1 cellular context compared by ENCODE assay signal in the genomic region with DNA sequence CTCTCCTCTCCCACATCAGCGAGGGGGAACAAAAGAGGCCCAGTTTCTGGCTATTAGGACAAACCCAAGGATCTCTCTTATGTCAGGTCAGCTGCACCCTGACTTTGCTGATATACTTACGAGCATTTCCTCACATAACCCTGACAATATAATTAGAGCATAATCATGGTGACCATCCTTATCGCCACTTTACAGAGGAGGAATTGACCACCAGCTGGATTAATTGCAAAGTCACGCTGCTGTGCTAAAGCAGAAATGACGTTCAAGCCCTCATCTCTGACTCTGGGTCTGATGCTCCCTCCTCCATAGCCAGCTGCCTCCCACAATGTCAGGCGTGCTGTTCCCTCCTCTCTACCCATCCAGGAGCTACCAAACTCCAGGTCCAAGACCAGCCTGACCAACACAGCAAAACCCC.
A peak's percentile ranks its signal among the peaks of the same experiment; 100 is the strongest.
TF ChIP-seq lines count a peak whose summit lies in the region.

No MANE protein-coding gene starts in this region.

TF ChIP-seq in K562, 482 proteins besides CTCF, POLR2A, EP300 and RAD21 (continued from another document and continues in another):
- TF ChIP-seq ZNF212 (CRISPR knock-in tag; IDR thresholded peaks at IDR 0.05) (no peak), FIP1L1 (IDR thresholded peaks at IDR 0.05; ENCODE audit: low read depth, low read length, poor library complexity, severe bottlenecking) (no peak), POU5F1 (IDR thresholded peaks at IDR 0.05; ENCODE audit: borderline replicate concordance, low read depth, low read length, partially characterized antibody) (no peak), ZNF778 (CRISPR knock-in tag; IDR thresholded peaks at IDR 0.05) (no peak), ZNF398 (CRISPR knock-in tag; IDR thresholded peaks at IDR 0.05) (no peak), POLR2AphosphoS5 (IDR thresholded peaks at IDR 0.05; ENCODE audit: control insufficient read depth, insufficient read depth, low read depth, low read length) (peak; percentile 74), CEBPB (tag; IDR thresholded peaks at IDR 0.05) (no peak), SIRT6 (IDR thresholded peaks at IDR 0.05; ENCODE audit: low read depth, low read length) (no peak), ZNF644 (tag; IDR thresholded peaks at IDR 0.05; ENCODE audit: low read depth) (no peak), JUND (IDR thresholded peaks at IDR 0.05; ENCODE audit: borderline replicate concordance, low read depth, low read length) (peak; percentile 77), JUND (tag; IDR thresholded peaks at IDR 0.05; ENCODE audit: borderline replicate concordance, low read depth, low read length) (peak; percentile 68; the same call in 1 of the 3 replicates), KLF1 (tag; IDR thresholded peaks at IDR 0.05) (no peak), ATF2 (CRISPR knock-in tag; IDR thresholded peaks at IDR 0.05) (no peak), ZC3H11A (IDR thresholded peaks at IDR 0.05; ENCODE audit: low read depth, low read length) (no peak), CBX8 (IDR thresholded peaks at IDR 0.05; ENCODE audit: borderline replicate concordance, extremely low read depth, low read depth, low read length, poor library complexity, severe bottlenecking) (no peak), DPF2 (IDR thresholded peaks at IDR 0.05) (peak; percentile 92), CBFB (CRISPR knock-in tag; IDR thresholded peaks at IDR 0.05) (no peak), TSHZ1 (CRISPR knock-in tag; IDR thresholded peaks at IDR 0.05) (no peak), SETDB1 (IDR thresholded peaks at IDR 0.05; ENCODE audit: low read length) (no peak), ZSCAN32 (CRISPR knock-in tag; IDR thresholded peaks at IDR 0.05) (no peak), MTA2 (IDR thresholded peaks at IDR 0.05; ENCODE audit: low read depth) (peak; percentile 80), CBFA2T2 (conservative IDR thresholded peaks at IDR 0.05) (peak; percentile 93), PYGO2 (tag; IDR thresholded peaks at IDR 0.05) (no peak; the same call in 1 of the 2 replicates), PURB (CRISPR knock-in tag; IDR thresholded peaks at IDR 0.05; ENCODE audit: low read depth) (no peak), CEBPG (CRISPR knock-in tag; IDR thresholded peaks at IDR 0.05) (no peak), CEBPG (tag; conservative IDR thresholded peaks at IDR 0.05 in 1 of 2, IDR thresholded peaks at IDR 0.05 in 1 of 2) (no peak), BRD4 (IDR thresholded peaks at IDR 0.05) (no peak), HDAC3 (IDR thresholded peaks at IDR 0.05; ENCODE audit: borderline replicate concordance, partially characterized antibody) (peak; percentile 88), NR2C2 (CRISPR knock-in tag; IDR thresholded peaks at IDR 0.05) (0 out of 2 replicates have a peak, but pooled peaks have one; percentile 20), NR2C2 (tag; IDR thresholded peaks at IDR 0.05) (peak; percentile 56), ZNF347 (CRISPR knock-in tag; IDR thresholded peaks at IDR 0.05; ENCODE audit: low read depth) (no peak), ZNF274 (IDR thresholded peaks at IDR 0.05; ENCODE audit: borderline replicate concordance, low read depth, low read length) (no peak), THRAP3 (IDR thresholded peaks at IDR 0.05; ENCODE audit: borderline replicate concordance) (no peak), CBX5 (IDR thresholded peaks at IDR 0.05; ENCODE audit: borderline replicate concordance, low read depth) (no peak), SRSF7 (optimal IDR thresholded peaks at IDR 0.05; ENCODE audit: low read depth, low read length) (no peak), NFE2 (IDR thresholded peaks at IDR 0.05; ENCODE audit: low read depth) (peak; percentile 99), PHF21A (IDR thresholded peaks at IDR 0.05; ENCODE audit: borderline replicate concordance, low read depth) (no peak), NCOA4 (IDR thresholded peaks at IDR 0.05; ENCODE audit: partially characterized antibody) (no peak), OTX1 (CRISPR knock-in tag; IDR thresholded peaks at IDR 0.05) (no peak), ZNF165 (CRISPR knock-in tag; IDR thresholded peaks at IDR 0.05; ENCODE audit: borderline replicate concordance) (no peak), SAFB (IDR thresholded peaks at IDR 0.05; ENCODE audit: borderline replicate concordance, low read depth, low read length) (no peak), POLR2G (IDR thresholded peaks at IDR 0.05; ENCODE audit: low read depth, low read length) (no peak), HCFC1 (IDR thresholded peaks at IDR 0.05; ENCODE audit: low read depth, low read length) (no peak), MECOM (CRISPR knock-in tag; IDR thresholded peaks at IDR 0.05) (no peak), ZNF217 (CRISPR knock-in tag; IDR thresholded peaks at IDR 0.05) (no peak), ZBTB43 (CRISPR knock-in tag; IDR thresholded peaks at IDR 0.05) (no peak), SNAPC5 (CRISPR knock-in tag; IDR thresholded peaks at IDR 0.05) (no peak), FOXK1 (CRISPR knock-in tag; IDR thresholded peaks at IDR 0.05; ENCODE audit: borderline replicate concordance) (no peak), NCOA6 (IDR thresholded peaks at IDR 0.05) (no peak), KLF13 (tag; IDR thresholded peaks at IDR 0.05; ENCODE audit: borderline replicate concordance, low read depth) (no peak), NEUROD1 (IDR thresholded peaks at IDR 0.05; ENCODE audit: borderline replicate concordance, low read depth, low read length, partially characterized antibody) (peak; percentile 11), PCBP2 (IDR thresholded peaks at IDR 0.05; ENCODE audit: low read depth, low read length, poor library complexity, severe bottlenecking) (no peak), CLOCK (CRISPR knock-in tag; IDR thresholded peaks at IDR 0.05; ENCODE audit: borderline replicate concordance) (no peak), RBBP5 (IDR thresholded peaks at IDR 0.05; ENCODE audit: borderline replicate concordance, insufficient read depth, low read length, poor library complexity, severe bottlenecking) (no peak), SMARCC2 (IDR thresholded peaks at IDR 0.05; ENCODE audit: low read depth) (no peak; the same call in 1 of the 2 replicates)
- TF ChIP-seq, protein P1, sequence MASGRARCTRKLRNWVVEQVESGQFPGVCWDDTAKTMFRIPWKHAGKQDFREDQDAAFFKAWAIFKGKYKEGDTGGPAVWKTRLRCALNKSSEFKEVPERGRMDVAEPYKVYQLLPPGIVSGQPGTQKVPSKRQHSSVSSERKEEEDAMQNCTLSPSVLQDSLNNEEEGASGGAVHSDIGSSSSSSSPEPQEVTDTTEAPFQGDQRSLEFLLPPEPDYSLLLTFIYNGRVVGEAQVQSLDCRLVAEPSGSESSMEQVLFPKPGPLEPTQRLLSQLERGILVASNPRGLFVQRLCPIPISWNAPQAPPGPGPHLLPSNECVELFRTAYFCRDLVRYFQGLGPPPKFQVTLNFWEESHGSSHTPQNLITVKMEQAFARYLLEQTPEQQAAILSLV (tag; IDR thresholded peaks at IDR 0.05), result no peak
- TF ChIP-seq, protein P2, sequence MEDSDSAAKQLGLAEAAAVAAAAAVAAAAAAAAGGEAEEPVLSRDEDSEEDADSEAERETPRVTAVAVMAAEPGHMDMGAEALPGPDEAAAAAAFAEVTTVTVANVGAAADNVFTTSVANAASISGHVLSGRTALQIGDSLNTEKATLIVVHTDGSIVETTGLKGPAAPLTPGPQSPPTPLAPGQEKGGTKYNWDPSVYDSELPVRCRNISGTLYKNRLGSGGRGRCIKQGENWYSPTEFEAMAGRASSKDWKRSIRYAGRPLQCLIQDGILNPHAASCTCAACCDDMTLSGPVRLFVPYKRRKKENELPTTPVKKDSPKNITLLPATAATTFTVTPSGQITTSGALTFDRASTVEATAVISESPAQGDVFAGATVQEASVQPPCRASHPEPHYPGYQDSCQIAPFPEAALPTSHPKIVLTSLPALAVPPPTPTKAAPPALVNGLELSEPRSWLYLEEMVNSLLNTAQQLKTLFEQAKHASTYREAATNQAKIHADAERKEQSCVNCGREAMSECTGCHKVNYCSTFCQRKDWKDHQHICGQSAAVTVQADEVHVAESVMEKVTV (CRISPR knock-in tag; IDR thresholded peaks at IDR 0.05), result no peak
- TF ChIP-seq, protein P3, sequence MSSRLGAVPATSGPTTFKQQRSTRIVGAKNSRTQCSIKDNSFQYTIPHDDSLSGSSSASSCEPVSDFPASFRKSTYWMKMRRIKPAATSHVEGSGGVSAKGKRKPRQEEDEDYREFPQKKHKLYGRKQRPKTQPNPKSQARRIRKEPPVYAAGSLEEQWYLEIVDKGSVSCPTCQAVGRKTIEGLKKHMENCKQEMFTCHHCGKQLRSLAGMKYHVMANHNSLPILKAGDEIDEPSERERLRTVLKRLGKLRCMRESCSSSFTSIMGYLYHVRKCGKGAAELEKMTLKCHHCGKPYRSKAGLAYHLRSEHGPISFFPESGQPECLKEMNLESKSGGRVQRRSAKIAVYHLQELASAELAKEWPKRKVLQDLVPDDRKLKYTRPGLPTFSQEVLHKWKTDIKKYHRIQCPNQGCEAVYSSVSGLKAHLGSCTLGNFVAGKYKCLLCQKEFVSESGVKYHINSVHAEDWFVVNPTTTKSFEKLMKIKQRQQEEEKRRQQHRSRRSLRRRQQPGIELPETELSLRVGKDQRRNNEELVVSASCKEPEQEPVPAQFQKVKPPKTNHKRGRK (tag; IDR thresholded peaks at IDR 0.05), result no peak
